Comparison of ENCODE assay signal across 2 cellular contexts in the genomic region with DNA sequence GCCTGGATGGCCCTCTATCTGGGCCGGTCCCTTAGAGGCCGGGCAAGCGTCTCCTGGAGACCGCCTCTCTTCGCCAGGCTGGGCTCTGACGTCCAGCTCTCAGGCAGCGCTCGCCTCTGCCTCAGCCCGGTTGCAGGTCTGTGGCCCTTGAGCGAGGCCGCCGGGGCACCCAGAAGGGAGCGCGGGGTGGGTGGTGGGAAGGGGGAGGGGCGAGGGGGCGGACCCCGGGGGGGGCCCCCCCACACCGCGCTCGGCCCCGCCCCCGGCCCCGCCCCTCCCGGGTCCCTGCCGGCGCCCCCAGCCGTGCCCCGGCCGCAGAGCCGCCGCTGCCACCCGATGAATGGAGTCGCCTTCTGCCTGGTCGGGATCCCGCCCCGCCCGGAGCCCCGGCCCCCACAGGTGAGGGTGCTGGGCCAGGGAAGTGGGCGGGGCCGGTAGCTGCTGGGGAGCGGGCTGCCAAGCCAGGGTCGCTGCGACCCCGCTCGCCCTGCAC.
TF ChIP-seq lines count a peak whose summit lies in the region.

A gene with protein sequence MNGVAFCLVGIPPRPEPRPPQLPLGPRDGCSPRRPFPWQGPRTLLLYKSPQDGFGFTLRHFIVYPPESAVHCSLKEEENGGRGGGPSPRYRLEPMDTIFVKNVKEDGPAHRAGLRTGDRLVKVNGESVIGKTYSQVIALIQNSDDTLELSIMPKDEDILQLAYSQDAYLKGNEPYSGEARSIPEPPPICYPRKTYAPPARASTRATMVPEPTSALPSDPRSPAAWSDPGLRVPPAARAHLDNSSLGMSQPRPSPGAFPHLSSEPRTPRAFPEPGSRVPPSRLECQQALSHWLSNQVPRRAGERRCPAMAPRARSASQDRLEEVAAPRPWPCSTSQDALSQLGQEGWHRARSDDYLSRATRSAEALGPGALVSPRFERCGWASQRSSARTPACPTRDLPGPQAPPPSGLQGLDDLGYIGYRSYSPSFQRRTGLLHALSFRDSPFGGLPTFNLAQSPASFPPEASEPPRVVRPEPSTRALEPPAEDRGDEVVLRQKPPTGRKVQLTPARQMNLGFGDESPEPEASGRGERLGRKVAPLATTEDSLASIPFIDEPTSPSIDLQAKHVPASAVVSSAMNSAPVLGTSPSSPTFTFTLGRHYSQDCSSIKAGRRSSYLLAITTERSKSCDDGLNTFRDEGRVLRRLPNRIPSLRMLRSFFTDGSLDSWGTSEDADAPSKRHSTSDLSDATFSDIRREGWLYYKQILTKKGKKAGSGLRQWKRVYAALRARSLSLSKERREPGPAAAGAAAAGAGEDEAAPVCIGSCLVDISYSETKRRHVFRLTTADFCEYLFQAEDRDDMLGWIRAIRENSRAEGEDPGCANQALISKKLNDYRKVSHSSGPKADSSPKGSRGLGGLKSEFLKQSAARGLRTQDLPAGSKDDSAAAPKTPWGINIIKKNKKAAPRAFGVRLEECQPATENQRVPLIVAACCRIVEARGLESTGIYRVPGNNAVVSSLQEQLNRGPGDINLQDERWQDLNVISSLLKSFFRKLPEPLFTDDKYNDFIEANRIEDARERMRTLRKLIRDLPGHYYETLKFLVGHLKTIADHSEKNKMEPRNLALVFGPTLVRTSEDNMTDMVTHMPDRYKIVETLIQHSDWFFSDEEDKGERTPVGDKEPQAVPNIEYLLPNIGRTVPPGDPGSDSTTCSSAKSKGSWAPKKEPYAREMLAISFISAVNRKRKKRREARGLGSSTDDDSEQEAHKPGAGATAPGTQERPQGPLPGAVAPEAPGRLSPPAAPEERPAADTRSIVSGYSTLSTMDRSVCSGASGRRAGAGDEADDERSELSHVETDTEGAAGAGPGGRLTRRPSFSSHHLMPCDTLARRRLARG (N-terminal part only) (plus strand): TSS at position 315 of the 493 bp plus-strand sequence. CDS start 22 bp downstream, at position 337.

TF ChIP-seq in GM23338, 12 proteins besides CTCF, POLR2A, EP300 and RAD21 (continues in another document):
- TF ChIP-seq, protein P1, sequence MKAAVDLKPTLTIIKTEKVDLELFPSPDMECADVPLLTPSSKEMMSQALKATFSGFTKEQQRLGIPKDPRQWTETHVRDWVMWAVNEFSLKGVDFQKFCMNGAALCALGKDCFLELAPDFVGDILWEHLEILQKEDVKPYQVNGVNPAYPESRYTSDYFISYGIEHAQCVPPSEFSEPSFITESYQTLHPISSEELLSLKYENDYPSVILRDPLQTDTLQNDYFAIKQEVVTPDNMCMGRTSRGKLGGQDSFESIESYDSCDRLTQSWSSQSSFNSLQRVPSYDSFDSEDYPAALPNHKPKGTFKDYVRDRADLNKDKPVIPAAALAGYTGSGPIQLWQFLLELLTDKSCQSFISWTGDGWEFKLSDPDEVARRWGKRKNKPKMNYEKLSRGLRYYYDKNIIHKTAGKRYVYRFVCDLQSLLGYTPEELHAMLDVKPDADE (IDR thresholded peaks at IDR 0.05), result no peak
- no peak for TF ChIP-seq STAT1 (IDR thresholded peaks at IDR 0.05; ENCODE audit: unreplicated experiment)
- TF ChIP-seq ZNF462 (CRISPR knock-in tag; IDR thresholded peaks at IDR 0.05), result no peak
- TF ChIP-seq EZH2 (IDR thresholded peaks at IDR 0.05; ENCODE audit: low read depth, unreplicated experiment), result no peak
- TF ChIP-seq NANOG (IDR thresholded peaks at IDR 0.05; ENCODE audit: borderline replicate concordance), result no peak
- TF ChIP-seq ZNF114 (CRISPR knock-in tag; IDR thresholded peaks at IDR 0.05), result no peak

TF ChIP-seq in GM12878, 131 proteins besides CTCF, POLR2A, EP300 and RAD21:
- TF ChIP-seq E2F4 (IDR thresholded peaks at IDR 0.05; ENCODE audit: low read depth, low read length) (no peak), ZNF217 (IDR thresholded peaks at IDR 0.05) (no peak), HSF1 (IDR thresholded peaks at IDR 0.05; ENCODE audit: low read depth, low read length) (no peak), ZNF622 (IDR thresholded peaks at IDR 0.05) (no peak), STAT1 (conservative IDR thresholded peaks at IDR 0.05) (no peak), FOXM1 (IDR thresholded peaks at IDR 0.05; ENCODE audit: low read depth, low read length) (no peak), TCF3 (IDR thresholded peaks at IDR 0.05; ENCODE audit: borderline replicate concordance, insufficient read depth, low read depth, low read length) (no peak), KAT2A (conservative IDR thresholded peaks at IDR 0.05; ENCODE audit: control insufficient read depth, low read depth, low read length) (no peak), KLF5 (IDR thresholded peaks at IDR 0.05; ENCODE audit: partially characterized antibody) (no peak), EGR1 (IDR thresholded peaks at IDR 0.05; ENCODE audit: borderline replicate concordance in 1 of 2, low read depth in 2 of 2, low read length in 2 of 2) (no peak), ELK1 (IDR thresholded peaks at IDR 0.05; ENCODE audit: low read depth, low read length) (no peak), FOXK2 (IDR thresholded peaks at IDR 0.05) (no peak), RELA (IDR thresholded peaks at IDR 0.05; ENCODE audit: borderline replicate concordance, partially characterized antibody) (no peak), MTA2 (IDR thresholded peaks at IDR 0.05; ENCODE audit: low read depth) (no peak), SMAD5 (IDR thresholded peaks at IDR 0.05; ENCODE audit: low read depth) (no peak), FOS (IDR thresholded peaks at IDR 0.05; ENCODE audit: borderline replicate concordance, extremely low read depth, insufficient read length) (no peak), TAF1 (IDR thresholded peaks at IDR 0.05; ENCODE audit: borderline replicate concordance, low read depth, low read length) (no peak)
- TF ChIP-seq, protein P2, sequence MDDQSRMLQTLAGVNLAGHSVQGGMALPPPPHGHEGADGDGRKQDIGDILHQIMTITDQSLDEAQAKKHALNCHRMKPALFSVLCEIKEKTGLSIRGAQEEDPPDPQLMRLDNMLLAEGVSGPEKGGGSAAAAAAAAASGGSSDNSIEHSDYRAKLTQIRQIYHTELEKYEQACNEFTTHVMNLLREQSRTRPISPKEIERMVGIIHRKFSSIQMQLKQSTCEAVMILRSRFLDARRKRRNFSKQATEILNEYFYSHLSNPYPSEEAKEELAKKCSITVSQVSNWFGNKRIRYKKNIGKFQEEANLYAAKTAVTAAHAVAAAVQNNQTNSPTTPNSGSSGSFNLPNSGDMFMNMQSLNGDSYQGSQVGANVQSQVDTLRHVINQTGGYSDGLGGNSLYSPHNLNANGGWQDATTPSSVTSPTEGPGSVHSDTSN (IDR thresholded peaks at IDR 0.05; ENCODE audit: insufficient replicate concordance, low read depth, low read length), result no peak
TF ChIP-seq in GM12878: peak in this region for 0.
